In the genomic region with DNA sequence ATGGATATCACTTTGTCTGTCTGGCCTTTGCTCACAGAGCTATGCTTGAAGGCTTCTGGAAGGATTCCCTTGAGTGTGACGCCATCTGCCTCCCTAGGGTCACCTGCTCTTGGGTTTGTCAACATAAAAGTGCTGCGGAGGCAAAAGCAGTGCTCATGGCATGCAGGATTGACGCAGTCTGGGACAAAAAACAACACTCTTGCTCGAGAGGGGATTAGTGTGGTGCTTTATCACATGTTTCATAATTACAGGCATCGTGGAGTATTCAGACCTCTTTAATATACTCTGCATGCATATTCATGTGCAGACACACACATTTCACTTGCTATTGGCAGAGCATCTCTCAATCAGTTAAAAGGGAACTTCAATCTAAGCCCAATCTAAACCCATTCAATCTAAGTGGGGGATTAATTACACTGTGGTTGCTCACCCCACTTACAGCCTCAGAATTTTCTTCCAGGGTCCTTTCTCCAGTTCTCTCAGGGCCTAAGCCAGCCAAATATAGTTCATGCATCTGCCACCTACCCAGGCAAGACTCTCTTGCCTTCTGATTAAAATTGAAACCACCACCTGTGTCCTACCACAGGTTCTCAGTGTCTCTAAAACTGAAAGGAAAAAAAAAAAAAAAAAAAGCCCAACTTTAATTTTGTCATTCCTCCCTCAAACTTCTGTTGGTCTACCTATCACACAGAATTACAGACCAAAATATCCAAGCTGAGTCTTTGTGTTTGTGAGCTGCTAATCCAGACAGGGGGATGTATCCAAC, we compare ENCODE assay signal across 8 cellular contexts.
DNase-seq lines count a peak whose midpoint lies in the region; ATAC-seq, FAIRE-seq and TF ChIP-seq lines count a peak whose summit lies in the region.

No MANE protein-coding gene starts in this region.

- no peaks in the 10 kb centered on the region for H3K9me3 ChIP-seq in CD4-positive, alpha-beta T cell (ENCODE audit: control insufficient read depth, low read length)
- no peaks in the 10 kb centered on the region for H3K9me3 ChIP-seq in small intestine (ENCODE audit: control insufficient read depth, low read depth)

- H3K4me1 Mint-ChIP-seq in CD4-positive, alpha-beta T cell (ENCODE audit: low read depth): peaks cover 52% of the 10 kb centered on the region
- H3K4me1 Mint-ChIP-seq in T-helper 2 cell treated with Interferon-gamma antibody and Interleukin-4, amounts not matched to agents 5 μg/mL and 100 μg/mL, for 36 hours (ENCODE audit: low read depth): peaks cover 58% of the 10 kb centered on the region

- ATAC-seq in CD4-positive, alpha-beta T cell (ENCODE audit: poor library complexity): peak; percentile 60
- ATAC-seq in GM18909 (IDR thresholded peaks at IDR 0.05; ENCODE audit: poor library complexity, unreplicated experiment) (peak; percentile 86), HG03095 (IDR thresholded peaks at IDR 0.05; ENCODE audit: unreplicated experiment) (peak; percentile 63)

- peaks cover 0 to 6% of the 10 kb centered on the region in 2 donors for H3K4me1 ChIP-seq in small intestine (ENCODE audit: control insufficient read depth in 2 of 2, insufficient read depth in 1 of 2, low read depth in 1 of 2, low read length in 1 of 2)

- CTCF ChIA-PET in CD4-positive, alpha-beta T cell (lab: Charles Lee): interaction anchor here (0.6 to 0.7 kb wide), 2 partner anchors 26 to 98 kb away, joined by 3 to 4 read pairs; partner anchors contain the start of gene CDV3

- no peaks in the 10 kb centered on the region for H3K36me3 Mint-ChIP-seq in CD4-positive, alpha-beta T cell (ENCODE audit: low read depth)
- peaks cover 4% of the 10 kb centered on the region for H3K36me3 Mint-ChIP-seq in T-helper 2 cell treated with Interferon-gamma antibody and Interleukin-4, amounts not matched to agents 5 μg/mL and 100 μg/mL, for 36 hours (ENCODE audit: low read depth)

- no peak overlapping the region for H3K4me3 ChIP-seq in small intestine (ENCODE audit: low read depth in 1 of 2, low read length in 2 of 2)

- H3K9me3 Mint-ChIP-seq in CD4-positive, alpha-beta T cell: no peaks in the 10 kb centered on the region
- no peaks in the 10 kb centered on the region for H3K9me3 Mint-ChIP-seq in T-helper 2 cell treated with Interferon-gamma antibody and Interleukin-4, amounts not matched to agents 5 μg/mL and 100 μg/mL, for 36 hours

- no peak for FAIRE-seq in small intestine (lab: Jason Lieb, UNC)

- 64 to 78% (median 74%) methylated on average over 5 of the region's 5 CpGs for WGBS in small intestine, 3 donors

- no peaks in the 10 kb centered on the region for H3K27me3 Mint-ChIP-seq in CD4-positive, alpha-beta T cell
- H3K27me3 Mint-ChIP-seq in T-helper 2 cell treated with Interferon-gamma antibody and Interleukin-4, amounts not matched to agents 5 μg/mL and 100 μg/mL, for 36 hours (ENCODE audit: low read depth): no peaks in the 10 kb centered on the region

- POLR2A ChIA-PET in CD4-positive, alpha-beta T cell (lab: Charles Lee): no interaction called here

- no peak for TF ChIP-seq CTCF in CD4-positive, alpha-beta T cell (IDR thresholded peaks at IDR 0.05)

- no peak overlapping the region for H3K27ac ChIP-seq in CD4-positive, alpha-beta T cell (ENCODE audit: low read depth, low read length)
- peak overlapping the region; percentile 25 to 92 for H3K27ac ChIP-seq in small intestine (ENCODE audit: low read depth in 1 of 2, low read length in 1 of 2)

- H3K36me3 ChIP-seq in small intestine (ENCODE audit: control insufficient read depth in 2 of 2, insufficient read depth in 2 of 2, low read length in 2 of 2): no peaks in the 10 kb centered on the region

- no peak for DNase-seq in CD4-positive, alpha-beta T cell
- DNase-seq in T-helper 2 cell treated with Interferon-gamma antibody and Interleukin-4, amounts not matched to agents 5 μg/mL and 100 μg/mL, for 36 hours (ENCODE audit: low spot score): peak; percentile 29
- DNase-seq in small intestine: no peak
- no peak for DNase-seq in SKM-1 (lab: John Stamatoyannopoulos, UW; ENCODE audit: unreplicated experiment)
- no peak for DNase-seq in OCI-M2 (lab: John Stamatoyannopoulos, UW; ENCODE audit: unreplicated experiment)
- DNase-seq in NCI-H446 treated with DMSO at 0.1 percent for 48 hours (lab: John Stamatoyannopoulos, UW): no peak

- intact Hi-C loops in CD4-positive, alpha-beta T cell (cut with DNase I, micrococcal nuclease): no loop called here

- no peaks in the 10 kb centered on the region for H3K27me3 ChIP-seq in CD4-positive, alpha-beta T cell (ENCODE audit: control insufficient read depth, insufficient read depth, low read length)
- H3K27me3 ChIP-seq in small intestine (ENCODE audit: control insufficient read depth in 2 of 2, insufficient read depth in 2 of 2, low read length in 2 of 2): no peaks in the 10 kb centered on the region

- peak overlapping the region; percentile 28 for H3K4me3 Mint-ChIP-seq in CD4-positive, alpha-beta T cell
- H3K4me3 Mint-ChIP-seq in T-helper 2 cell treated with Interferon-gamma antibody and Interleukin-4, amounts not matched to agents 5 μg/mL and 100 μg/mL, for 36 hours: peak overlapping the region; percentile 59

- peak overlapping the region; percentile 63 for H3K27ac Mint-ChIP-seq in CD4-positive, alpha-beta T cell
- peak overlapping the region; percentile 79 for H3K27ac Mint-ChIP-seq in T-helper 2 cell treated with Interferon-gamma antibody and Interleukin-4, amounts not matched to agents 5 μg/mL and 100 μg/mL, for 36 hours
